Comparison of ENCODE assay signal across 1 cellular context in the genomic region with DNA sequence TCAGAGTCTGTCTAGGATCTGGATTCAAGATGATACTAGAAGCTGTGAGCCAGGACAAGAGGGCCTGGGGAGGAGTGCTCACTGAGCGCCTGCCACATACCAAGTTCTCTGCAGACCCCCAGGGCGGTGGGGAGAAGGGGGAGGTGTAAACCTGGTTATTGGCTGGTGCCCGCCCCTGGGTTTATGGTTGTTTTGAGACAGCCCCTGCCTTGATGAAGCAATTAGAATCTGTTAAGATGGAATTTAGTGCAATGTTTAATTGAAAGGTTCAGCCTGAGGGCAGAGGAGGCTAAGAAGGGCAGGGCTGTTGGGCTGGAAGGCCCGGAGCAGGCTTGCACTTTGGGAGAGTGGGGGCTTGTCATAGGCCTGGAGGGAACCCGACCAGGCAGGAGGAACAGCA.
TF ChIP-seq lines count a peak whose summit lies in the region.

No MANE protein-coding gene starts in this region.

TF ChIP-seq in K562, 482 proteins besides CTCF, POLR2A, EP300 and RAD21 (continued from another document):
- TF ChIP-seq TBP (optimal IDR thresholded peaks at IDR 0.05; ENCODE audit: low read depth, low read length) (no peak), ELF2 (CRISPR knock-in tag; IDR thresholded peaks at IDR 0.05) (0 out of 2 replicates have a peak, but pooled peaks have one; percentile 26), ZNF695 (CRISPR knock-in tag; IDR thresholded peaks at IDR 0.05) (no peak), BRD4 (IDR thresholded peaks at IDR 0.05) (no peak), ZC3H11A (IDR thresholded peaks at IDR 0.05; ENCODE audit: low read depth, low read length) (no peak), EHMT2 (IDR thresholded peaks at IDR 0.05) (no peak), MLX (CRISPR knock-in tag; conservative IDR thresholded peaks at IDR 0.05) (no peak), SAFB (IDR thresholded peaks at IDR 0.05; ENCODE audit: borderline replicate concordance, low read depth, low read length) (no peak), MTF1 (CRISPR knock-in tag; IDR thresholded peaks at IDR 0.05; ENCODE audit: borderline replicate concordance) (no peak), ZNF224 (CRISPR knock-in tag; IDR thresholded peaks at IDR 0.05) (peak; percentile 25; the same call in 1 of the 2 replicates), OTX1 (CRISPR knock-in tag; IDR thresholded peaks at IDR 0.05) (no peak), ZNF124 (CRISPR knock-in tag; IDR thresholded peaks at IDR 0.05) (no peak), HNRNPUL1 (IDR thresholded peaks at IDR 0.05; ENCODE audit: low read length) (no peak), POLR2AphosphoS5 (IDR thresholded peaks at IDR 0.05; ENCODE audit: control insufficient read depth, insufficient read depth, low read depth, low read length) (no peak), ZNF551 (CRISPR knock-in tag; IDR thresholded peaks at IDR 0.05) (no peak)
- TF ChIP-seq, protein P1, sequence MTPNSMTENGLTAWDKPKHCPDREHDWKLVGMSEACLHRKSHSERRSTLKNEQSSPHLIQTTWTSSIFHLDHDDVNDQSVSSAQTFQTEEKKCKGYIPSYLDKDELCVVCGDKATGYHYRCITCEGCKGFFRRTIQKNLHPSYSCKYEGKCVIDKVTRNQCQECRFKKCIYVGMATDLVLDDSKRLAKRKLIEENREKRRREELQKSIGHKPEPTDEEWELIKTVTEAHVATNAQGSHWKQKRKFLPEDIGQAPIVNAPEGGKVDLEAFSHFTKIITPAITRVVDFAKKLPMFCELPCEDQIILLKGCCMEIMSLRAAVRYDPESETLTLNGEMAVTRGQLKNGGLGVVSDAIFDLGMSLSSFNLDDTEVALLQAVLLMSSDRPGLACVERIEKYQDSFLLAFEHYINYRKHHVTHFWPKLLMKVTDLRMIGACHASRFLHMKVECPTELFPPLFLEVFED (CRISPR knock-in tag; conservative IDR thresholded peaks at IDR 0.05), result no peak
TF ChIP-seq in K562: peak in this region for 3.
